Comparison of ENCODE assay signal across 9 cellular contexts in genomic region chr6:100078509-100078908, GRCh38.
DNase-seq lines count a peak whose midpoint lies in the region; ATAC-seq and TF ChIP-seq lines count a peak whose summit lies in the region.
"Had no signal": no experiment of that assay in that cellular context is flagged by ENCODE, and none has a peak within 500 bp of the region (broad histone marks: within the 10 kb centered on the region; RNA-seq: fewer than 3 reads in every experiment).

No MANE protein-coding gene starts in this region.

- ATAC-seq in HG03025 (IDR thresholded peaks at IDR 0.05; ENCODE audit: low FRiP score, unreplicated experiment), result no peak
- ATAC-seq: left ventricle myocardium superior had no signal

- H3K36me3 ChIP-seq in brain microvascular endothelial cell (replicated peaks) (no peaks in the 10 kb centered on the region), osteoblast (ENCODE audit: insufficient read depth, low read length) (no peaks in the 10 kb centered on the region)

- no peaks in the 10 kb centered on the region for H3K4me1 ChIP-seq in osteoblast (ENCODE audit: insufficient read depth, low read length)

- no peaks in the 10 kb centered on the region for H4K20me1 ChIP-seq in osteoblast (ENCODE audit: insufficient read depth, low read length)

- TF ChIP-seq CTCF in GM12873 (IDR thresholded peaks at IDR 0.05; ENCODE audit: insufficient read depth, low read depth, low read length, missing control alignments), result peak; percentile 25
- TF ChIP-seq CTCF in brain microvascular endothelial cell (IDR thresholded peaks at IDR 0.05; ENCODE audit: low read depth, low read length, missing control alignments), result peak; percentile 70
- TF ChIP-seq CTCF in osteoblast (IDR thresholded peaks at IDR 0.05; ENCODE audit: extremely low read depth, low read depth, low read length), result peak; percentile 61

- no peak overlapping the region for H3K4me2 ChIP-seq in osteoblast (ENCODE audit: insufficient read depth, low read length)

- H2AFZ ChIP-seq in osteoblast (ENCODE audit: low read length), result no peak overlapping the region

- no peak overlapping the region for H3K27ac ChIP-seq in brain microvascular endothelial cell
- no peak overlapping the region for H3K27ac ChIP-seq in osteoblast (ENCODE audit: low read depth, low read length)
- H3K27ac ChIP-seq: HL-60 had no signal

- H3K27me3 ChIP-seq in brain microvascular endothelial cell (replicated peaks) (no peaks in the 10 kb centered on the region), osteoblast (ENCODE audit: insufficient read depth, low read length) (peaks cover 4% of the 10 kb centered on the region)

- in situ Hi-C loops in brain microvascular endothelial cell (cut with HindIII; ENCODE audit: low pct_ligation_motif_present, low sequenced_read_pairs), result no loop called here

- H3K79me2 ChIP-seq in osteoblast (ENCODE audit: insufficient read depth, low read length), result no peaks in the 10 kb centered on the region

- DNase-seq in HPDE6-E6E7 (ENCODE audit: extremely low spot score), result peak; percentile 5
- peak; percentile 20 for DNase-seq in brain microvascular endothelial cell
- no peak for DNase-seq in osteoblast (ENCODE audit: insufficient read length, low spot score, missing footprints)
- no peak for DNase-seq in putamen (ENCODE audit: low spot score)
- no peak for DNase-seq in NK-92 (lab: John Stamatoyannopoulos, UW; ENCODE audit: unreplicated experiment)
- DNase-seq: left ventricle myocardium superior had no signal

- H3K4me3 ChIP-seq in brain microvascular endothelial cell (ENCODE audit: low read depth, low read length) (no peak overlapping the region), osteoblast (ENCODE audit: insufficient read depth, low read length) (no peak overlapping the region)

- no peaks in the 10 kb centered on the region for H3K9me3 ChIP-seq in osteoblast (ENCODE audit: low read depth, low read length)

Comparison
In these comparisons a context has a peak if more than half of its experiments do, and no peak if none do; other contexts are left out.
1. DNase-seq: peak in HPDE6-E6E7 (single experiment) and brain microvascular endothelial cell (single experiment); none in osteoblast (single experiment), putamen (single experiment) and NK-92 (single experiment).
2. Peak in every context shown above with its lines, with median percentiles within 50 percentile points of each other: CTCF ChIP-seq.